ENCODE assay signal across 2 cellular contexts in the genomic region with DNA sequence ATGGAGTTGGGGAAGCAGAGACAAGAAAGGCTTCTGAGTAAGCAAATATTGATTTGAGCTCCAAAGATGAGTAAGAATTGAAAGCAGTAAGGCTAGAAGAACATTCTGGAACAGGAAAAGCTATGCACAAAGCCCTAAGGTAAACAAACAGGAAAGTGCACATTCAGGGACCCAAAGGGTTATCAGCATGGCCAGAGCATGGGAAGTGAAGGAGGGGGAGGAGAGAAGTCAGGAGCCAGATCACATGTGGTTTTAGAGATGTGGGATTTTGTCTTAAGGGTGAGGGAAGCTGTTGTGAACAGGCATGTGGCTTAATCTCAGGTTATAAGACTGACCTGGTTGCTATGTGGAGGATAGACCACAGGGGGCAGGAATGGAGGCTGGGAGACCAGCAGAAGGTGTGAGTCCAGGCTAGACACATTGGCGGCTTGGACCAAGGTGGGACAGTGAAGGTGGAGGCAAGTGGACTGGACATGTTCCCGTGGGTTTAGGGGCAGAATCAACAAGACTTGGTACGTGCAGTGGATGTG.
TF ChIP-seq lines count a peak whose summit lies in the region.

No MANE protein-coding gene starts in this region.

TF ChIP-seq in HCT116, 20 proteins besides CTCF, POLR2A, EP300 and RAD21:
- TF ChIP-seq, protein P1, sequence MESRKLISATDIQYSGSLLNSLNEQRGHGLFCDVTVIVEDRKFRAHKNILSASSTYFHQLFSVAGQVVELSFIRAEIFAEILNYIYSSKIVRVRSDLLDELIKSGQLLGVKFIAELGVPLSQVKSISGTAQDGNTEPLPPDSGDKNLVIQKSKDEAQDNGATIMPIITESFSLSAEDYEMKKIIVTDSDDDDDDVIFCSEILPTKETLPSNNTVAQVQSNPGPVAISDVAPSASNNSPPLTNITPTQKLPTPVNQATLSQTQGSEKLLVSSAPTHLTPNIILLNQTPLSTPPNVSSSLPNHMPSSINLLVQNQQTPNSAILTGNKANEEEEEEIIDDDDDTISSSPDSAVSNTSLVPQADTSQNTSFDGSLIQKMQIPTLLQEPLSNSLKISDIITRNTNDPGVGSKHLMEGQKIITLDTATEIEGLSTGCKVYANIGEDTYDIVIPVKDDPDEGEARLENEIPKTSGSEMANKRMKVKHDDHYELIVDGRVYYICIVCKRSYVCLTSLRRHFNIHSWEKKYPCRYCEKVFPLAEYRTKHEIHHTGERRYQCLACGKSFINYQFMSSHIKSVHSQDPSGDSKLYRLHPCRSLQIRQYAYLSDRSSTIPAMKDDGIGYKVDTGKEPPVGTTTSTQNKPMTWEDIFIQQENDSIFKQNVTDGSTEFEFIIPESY (IDR thresholded peaks at IDR 0.05; ENCODE audit: extremely low read depth, insufficient replicate concordance, low read length) = no peak
- TF ChIP-seq EZH2phosphoT487 (IDR thresholded peaks at IDR 0.05; ENCODE audit: borderline replicate concordance) = no peak
- no peak for TF ChIP-seq EGR1 (IDR thresholded peaks at IDR 0.05; ENCODE audit: low read depth)
- no peak for TF ChIP-seq CBX3 (IDR thresholded peaks at IDR 0.05; ENCODE audit: low read depth)
- no peak for TF ChIP-seq POLR2AphosphoS5 (IDR thresholded peaks at IDR 0.05; ENCODE audit: low read depth, low read length)

TF ChIP-seq in liver, 16 proteins besides CTCF, POLR2A, EP300 and RAD21:
- TF ChIP-seq HNF4A (conservative IDR thresholded peaks at IDR 0.05) (no peak), SP1 (IDR thresholded peaks at IDR 0.05) (no peak), NR2F2 (IDR thresholded peaks at IDR 0.05) (peak; percentile 71)
